1 cellular context compared by ENCODE assay signal in the genomic region with DNA sequence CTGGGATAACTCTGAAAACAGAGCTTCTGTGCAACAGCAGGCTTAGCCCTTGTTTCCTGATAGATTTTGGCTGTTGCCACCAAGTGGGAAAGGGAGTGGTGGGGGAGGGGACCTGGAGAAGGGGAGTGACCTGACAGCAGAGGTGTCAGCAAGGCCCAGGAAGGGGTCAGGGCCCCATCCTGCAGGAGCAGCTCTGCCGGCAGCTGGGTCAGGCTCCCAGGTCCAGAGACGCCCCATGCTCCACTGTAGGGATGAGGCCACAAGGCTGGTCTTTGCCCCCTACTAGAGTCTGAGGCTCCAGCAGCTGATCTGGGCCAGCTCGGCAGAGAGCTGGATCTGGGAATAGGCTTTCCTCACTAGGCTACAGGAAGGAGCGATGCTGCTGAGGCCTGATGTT.
TF ChIP-seq lines count a peak whose summit lies in the region.

No MANE protein-coding gene starts in this region.

TF ChIP-seq in HepG2, 621 proteins besides CTCF, POLR2A, EP300 and RAD21 (continued from another document and continues in another):
- TF ChIP-seq, protein P1, sequence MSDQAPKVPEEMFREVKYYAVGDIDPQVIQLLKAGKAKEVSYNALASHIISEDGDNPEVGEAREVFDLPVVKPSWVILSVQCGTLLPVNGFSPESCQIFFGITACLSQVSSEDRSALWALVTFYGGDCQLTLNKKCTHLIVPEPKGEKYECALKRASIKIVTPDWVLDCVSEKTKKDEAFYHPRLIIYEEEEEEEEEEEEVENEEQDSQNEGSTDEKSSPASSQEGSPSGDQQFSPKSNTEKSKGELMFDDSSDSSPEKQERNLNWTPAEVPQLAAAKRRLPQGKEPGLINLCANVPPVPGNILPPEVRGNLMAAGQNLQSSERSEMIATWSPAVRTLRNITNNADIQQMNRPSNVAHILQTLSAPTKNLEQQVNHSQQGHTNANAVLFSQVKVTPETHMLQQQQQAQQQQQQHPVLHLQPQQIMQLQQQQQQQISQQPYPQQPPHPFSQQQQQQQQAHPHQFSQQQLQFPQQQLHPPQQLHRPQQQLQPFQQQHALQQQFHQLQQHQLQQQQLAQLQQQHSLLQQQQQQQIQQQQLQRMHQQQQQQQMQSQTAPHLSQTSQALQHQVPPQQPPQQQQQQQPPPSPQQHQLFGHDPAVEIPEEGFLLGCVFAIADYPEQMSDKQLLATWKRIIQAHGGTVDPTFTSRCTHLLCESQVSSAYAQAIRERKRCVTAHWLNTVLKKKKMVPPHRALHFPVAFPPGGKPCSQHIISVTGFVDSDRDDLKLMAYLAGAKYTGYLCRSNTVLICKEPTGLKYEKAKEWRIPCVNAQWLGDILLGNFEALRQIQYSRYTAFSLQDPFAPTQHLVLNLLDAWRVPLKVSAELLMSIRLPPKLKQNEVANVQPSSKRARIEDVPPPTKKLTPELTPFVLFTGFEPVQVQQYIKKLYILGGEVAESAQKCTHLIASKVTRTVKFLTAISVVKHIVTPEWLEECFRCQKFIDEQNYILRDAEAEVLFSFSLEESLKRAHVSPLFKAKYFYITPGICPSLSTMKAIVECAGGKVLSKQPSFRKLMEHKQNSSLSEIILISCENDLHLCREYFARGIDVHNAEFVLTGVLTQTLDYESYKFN (CRISPR knock-in tag; conservative IDR thresholded peaks at IDR 0.05) = peak; percentile 34; the same call in 1 of the 2 replicates
- TF ChIP-seq, protein P2, sequence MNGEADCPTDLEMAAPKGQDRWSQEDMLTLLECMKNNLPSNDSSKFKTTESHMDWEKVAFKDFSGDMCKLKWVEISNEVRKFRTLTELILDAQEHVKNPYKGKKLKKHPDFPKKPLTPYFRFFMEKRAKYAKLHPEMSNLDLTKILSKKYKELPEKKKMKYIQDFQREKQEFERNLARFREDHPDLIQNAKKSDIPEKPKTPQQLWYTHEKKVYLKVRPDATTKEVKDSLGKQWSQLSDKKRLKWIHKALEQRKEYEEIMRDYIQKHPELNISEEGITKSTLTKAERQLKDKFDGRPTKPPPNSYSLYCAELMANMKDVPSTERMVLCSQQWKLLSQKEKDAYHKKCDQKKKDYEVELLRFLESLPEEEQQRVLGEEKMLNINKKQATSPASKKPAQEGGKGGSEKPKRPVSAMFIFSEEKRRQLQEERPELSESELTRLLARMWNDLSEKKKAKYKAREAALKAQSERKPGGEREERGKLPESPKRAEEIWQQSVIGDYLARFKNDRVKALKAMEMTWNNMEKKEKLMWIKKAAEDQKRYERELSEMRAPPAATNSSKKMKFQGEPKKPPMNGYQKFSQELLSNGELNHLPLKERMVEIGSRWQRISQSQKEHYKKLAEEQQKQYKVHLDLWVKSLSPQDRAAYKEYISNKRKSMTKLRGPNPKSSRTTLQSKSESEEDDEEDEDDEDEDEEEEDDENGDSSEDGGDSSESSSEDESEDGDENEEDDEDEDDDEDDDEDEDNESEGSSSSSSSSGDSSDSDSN (CRISPR knock-in tag; IDR thresholded peaks at IDR 0.05) = peak; percentile 92
- TF ChIP-seq SMAD1 (CRISPR knock-in tag; IDR thresholded peaks at IDR 0.05; ENCODE audit: borderline replicate concordance, low read depth) (no peak), RARA (CRISPR knock-in tag; IDR thresholded peaks at IDR 0.05) (0 out of 2 replicates have a peak, but pooled peaks have one; percentile 38), ZNF766 (CRISPR knock-in tag; IDR thresholded peaks at IDR 0.05; ENCODE audit: borderline replicate concordance) (no peak), SMC3 (IDR thresholded peaks at IDR 0.05; ENCODE audit: low read length) (no peak), ZFP62 (CRISPR knock-in tag; IDR thresholded peaks at IDR 0.05) (no peak), DNMT3B (CRISPR knock-in tag; conservative IDR thresholded peaks at IDR 0.05) (no peak), KDM4B (CRISPR knock-in tag; IDR thresholded peaks at IDR 0.05) (no peak), IRF2 (CRISPR knock-in tag; IDR thresholded peaks at IDR 0.05) (no peak), SMYD3 (CRISPR knock-in tag; IDR thresholded peaks at IDR 0.05) (no peak), ZNF556 (CRISPR knock-in tag; IDR thresholded peaks at IDR 0.05; ENCODE audit: borderline replicate concordance) (no peak), TP53 (CRISPR knock-in tag; conservative IDR thresholded peaks at IDR 0.05) (no peak), NFIC (IDR thresholded peaks at IDR 0.05; ENCODE audit: low read length) (no peak), ATM (IDR thresholded peaks at IDR 0.05; ENCODE audit: borderline replicate concordance) (no peak), ZNF44 (CRISPR knock-in tag; IDR thresholded peaks at IDR 0.05) (no peak), ZFY (CRISPR knock-in tag; IDR thresholded peaks at IDR 0.05) (peak; percentile 68; the same call in 1 of the 2 replicates), ZBTB43 (CRISPR knock-in tag; conservative IDR thresholded peaks at IDR 0.05) (no peak), THYN1 (CRISPR knock-in tag; IDR thresholded peaks at IDR 0.05; ENCODE audit: borderline replicate concordance, low read depth) (no peak), ELK4 (CRISPR knock-in tag; IDR thresholded peaks at IDR 0.05; ENCODE audit: borderline replicate concordance) (no peak), NBN (conservative IDR thresholded peaks at IDR 0.05) (no peak), REPIN1 (CRISPR knock-in tag; IDR thresholded peaks at IDR 0.05; ENCODE audit: borderline replicate concordance, low read depth) (no peak), PAX8 (CRISPR knock-in tag; IDR thresholded peaks at IDR 0.05; ENCODE audit: borderline replicate concordance) (no peak), CREBL2 (CRISPR knock-in tag; IDR thresholded peaks at IDR 0.05; ENCODE audit: borderline replicate concordance) (no peak), ZBTB10 (CRISPR knock-in tag; IDR thresholded peaks at IDR 0.05; ENCODE audit: borderline replicate concordance) (no peak), ZNF292 (CRISPR knock-in tag; IDR thresholded peaks at IDR 0.05; ENCODE audit: borderline replicate concordance, low read depth) (peak; percentile 43; the same call in 1 of the 2 replicates), TOE1 (CRISPR knock-in tag; IDR thresholded peaks at IDR 0.05) (no peak), HDAC1 (CRISPR knock-in tag; IDR thresholded peaks at IDR 0.05) (no peak), ZBTB3 (CRISPR knock-in tag; IDR thresholded peaks at IDR 0.05; ENCODE audit: borderline replicate concordance, low read depth) (no peak), ZFP1 (CRISPR knock-in tag; IDR thresholded peaks at IDR 0.05) (no peak)
- TF ChIP-seq, protein P3, sequence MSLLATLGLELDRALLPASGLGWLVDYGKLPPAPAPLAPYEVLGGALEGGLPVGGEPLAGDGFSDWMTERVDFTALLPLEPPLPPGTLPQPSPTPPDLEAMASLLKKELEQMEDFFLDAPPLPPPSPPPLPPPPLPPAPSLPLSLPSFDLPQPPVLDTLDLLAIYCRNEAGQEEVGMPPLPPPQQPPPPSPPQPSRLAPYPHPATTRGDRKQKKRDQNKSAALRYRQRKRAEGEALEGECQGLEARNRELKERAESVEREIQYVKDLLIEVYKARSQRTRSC (CRISPR knock-in tag; IDR thresholded peaks at IDR 0.05; ENCODE audit: low read depth) = no peak
- TF ChIP-seq, protein P4, sequence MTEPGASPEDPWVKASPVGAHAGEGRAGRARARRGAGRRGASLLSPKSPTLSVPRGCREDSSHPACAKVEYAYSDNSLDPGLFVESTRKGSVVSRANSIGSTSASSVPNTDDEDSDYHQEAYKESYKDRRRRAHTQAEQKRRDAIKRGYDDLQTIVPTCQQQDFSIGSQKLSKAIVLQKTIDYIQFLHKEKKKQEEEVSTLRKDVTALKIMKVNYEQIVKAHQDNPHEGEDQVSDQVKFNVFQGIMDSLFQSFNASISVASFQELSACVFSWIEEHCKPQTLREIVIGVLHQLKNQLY (CRISPR knock-in tag; IDR thresholded peaks at IDR 0.05) = no peak
- TF ChIP-seq, protein P5, sequence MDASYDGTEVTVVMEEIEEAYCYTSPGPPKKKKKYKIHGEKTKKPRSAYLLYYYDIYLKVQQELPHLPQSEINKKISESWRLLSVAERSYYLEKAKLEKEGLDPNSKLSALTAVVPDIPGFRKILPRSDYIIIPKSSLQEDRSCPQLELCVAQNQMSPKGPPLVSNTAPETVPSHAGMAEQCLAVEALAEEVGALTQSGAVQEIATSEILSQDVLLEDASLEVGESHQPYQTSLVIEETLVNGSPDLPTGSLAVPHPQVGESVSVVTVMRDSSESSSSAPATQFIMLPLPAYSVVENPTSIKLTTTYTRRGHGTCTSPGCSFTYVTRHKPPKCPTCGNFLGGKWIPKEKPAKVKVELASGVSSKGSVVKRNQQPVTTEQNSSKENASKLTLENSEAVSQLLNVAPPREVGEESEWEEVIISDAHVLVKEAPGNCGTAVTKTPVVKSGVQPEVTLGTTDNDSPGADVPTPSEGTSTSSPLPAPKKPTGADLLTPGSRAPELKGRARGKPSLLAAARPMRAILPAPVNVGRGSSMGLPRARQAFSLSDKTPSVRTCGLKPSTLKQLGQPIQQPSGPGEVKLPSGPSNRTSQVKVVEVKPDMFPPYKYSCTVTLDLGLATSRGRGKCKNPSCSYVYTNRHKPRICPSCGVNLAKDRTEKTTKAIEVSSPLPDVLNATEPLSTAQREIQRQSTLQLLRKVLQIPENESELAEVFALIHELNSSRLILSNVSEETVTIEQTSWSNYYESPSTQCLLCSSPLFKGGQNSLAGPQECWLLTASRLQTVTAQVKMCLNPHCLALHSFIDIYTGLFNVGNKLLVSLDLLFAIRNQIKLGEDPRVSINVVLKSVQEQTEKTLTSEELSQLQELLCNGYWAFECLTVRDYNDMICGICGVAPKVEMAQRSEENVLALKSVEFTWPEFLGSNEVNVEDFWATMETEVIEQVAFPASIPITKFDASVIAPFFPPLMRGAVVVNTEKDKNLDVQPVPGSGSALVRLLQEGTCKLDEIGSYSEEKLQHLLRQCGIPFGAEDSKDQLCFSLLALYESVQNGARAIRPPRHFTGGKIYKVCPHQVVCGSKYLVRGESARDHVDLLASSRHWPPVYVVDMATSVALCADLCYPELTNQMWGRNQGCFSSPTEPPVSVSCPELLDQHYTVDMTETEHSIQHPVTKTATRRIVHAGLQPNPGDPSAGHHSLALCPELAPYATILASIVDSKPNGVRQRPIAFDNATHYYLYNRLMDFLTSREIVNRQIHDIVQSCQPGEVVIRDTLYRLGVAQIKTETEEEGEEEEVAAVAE (CRISPR knock-in tag; IDR thresholded peaks at IDR 0.05; ENCODE audit: borderline replicate concordance) = no peak
- TF ChIP-seq, protein P6, sequence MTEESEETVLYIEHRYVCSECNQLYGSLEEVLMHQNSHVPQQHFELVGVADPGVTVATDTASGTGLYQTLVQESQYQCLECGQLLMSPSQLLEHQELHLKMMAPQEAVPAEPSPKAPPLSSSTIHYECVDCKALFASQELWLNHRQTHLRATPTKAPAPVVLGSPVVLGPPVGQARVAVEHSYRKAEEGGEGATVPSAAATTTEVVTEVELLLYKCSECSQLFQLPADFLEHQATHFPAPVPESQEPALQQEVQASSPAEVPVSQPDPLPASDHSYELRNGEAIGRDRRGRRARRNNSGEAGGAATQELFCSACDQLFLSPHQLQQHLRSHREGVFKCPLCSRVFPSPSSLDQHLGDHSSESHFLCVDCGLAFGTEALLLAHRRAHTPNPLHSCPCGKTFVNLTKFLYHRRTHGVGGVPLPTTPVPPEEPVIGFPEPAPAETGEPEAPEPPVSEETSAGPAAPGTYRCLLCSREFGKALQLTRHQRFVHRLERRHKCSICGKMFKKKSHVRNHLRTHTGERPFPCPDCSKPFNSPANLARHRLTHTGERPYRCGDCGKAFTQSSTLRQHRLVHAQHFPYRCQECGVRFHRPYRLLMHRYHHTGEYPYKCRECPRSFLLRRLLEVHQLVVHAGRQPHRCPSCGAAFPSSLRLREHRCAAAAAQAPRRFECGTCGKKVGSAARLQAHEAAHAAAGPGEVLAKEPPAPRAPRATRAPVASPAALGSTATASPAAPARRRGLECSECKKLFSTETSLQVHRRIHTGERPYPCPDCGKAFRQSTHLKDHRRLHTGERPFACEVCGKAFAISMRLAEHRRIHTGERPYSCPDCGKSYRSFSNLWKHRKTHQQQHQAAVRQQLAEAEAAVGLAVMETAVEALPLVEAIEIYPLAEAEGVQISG (CRISPR knock-in tag; IDR thresholded peaks at IDR 0.05) = no peak
- TF ChIP-seq, protein P7, sequence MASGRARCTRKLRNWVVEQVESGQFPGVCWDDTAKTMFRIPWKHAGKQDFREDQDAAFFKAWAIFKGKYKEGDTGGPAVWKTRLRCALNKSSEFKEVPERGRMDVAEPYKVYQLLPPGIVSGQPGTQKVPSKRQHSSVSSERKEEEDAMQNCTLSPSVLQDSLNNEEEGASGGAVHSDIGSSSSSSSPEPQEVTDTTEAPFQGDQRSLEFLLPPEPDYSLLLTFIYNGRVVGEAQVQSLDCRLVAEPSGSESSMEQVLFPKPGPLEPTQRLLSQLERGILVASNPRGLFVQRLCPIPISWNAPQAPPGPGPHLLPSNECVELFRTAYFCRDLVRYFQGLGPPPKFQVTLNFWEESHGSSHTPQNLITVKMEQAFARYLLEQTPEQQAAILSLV (CRISPR knock-in tag; IDR thresholded peaks at IDR 0.05; ENCODE audit: borderline replicate concordance) = no peak
